Comparison of ENCODE assay signal across 19 cellular contexts in genomic region chrX:107619836-107620235, GRCh38. TPM values are rescaled to one million over a fixed set of nuclear protein-coding genes. Genes with fewer than 3 reads are reported as not detected.
A peak's percentile ranks its signal among the peaks of the same experiment; 100 is the strongest.
DNase-seq lines count a peak whose midpoint lies in the region; ATAC-seq, FAIRE-seq and TF ChIP-seq lines count a peak whose summit lies in the region.
"Had no signal": no experiment of that assay in that cellular context is flagged by ENCODE, and none has a peak within 500 bp of the region (broad histone marks: within the 10 kb centered on the region; RNA-seq: fewer than 3 reads in every experiment).

No MANE protein-coding gene starts in this region.

- ATAC-seq in IMR-90 (ENCODE audit: low read depth) (peak; percentile 83), left lung (peak; percentile 33)

- no peaks in the 10 kb centered on the region for H3K79me1 ChIP-seq in IMR-90 (ENCODE audit: low read depth in 1 of 2, low read length in 2 of 2)

- H2BK5ac ChIP-seq in IMR-90 (ENCODE audit: low read depth, low read length, poor library complexity, severe bottlenecking), result no peak overlapping the region

- H3K36me3 ChIP-seq in IMR-90 (ENCODE audit: control insufficient read depth, insufficient read depth, low read length) (no peaks in the 10 kb centered on the region), bronchial epithelial cell (ENCODE audit: control insufficient read depth, insufficient read depth, low read length) (no peaks in the 10 kb centered on the region), left lung (no peaks in the 10 kb centered on the region)

- peaks cover 2% of the 10 kb centered on the region; the same call in 1 of the 2 replicates for H3K9me3 ChIP-seq in IMR-90 (ENCODE audit: control insufficient read depth, insufficient read depth, low read length)
- H3K9me3 ChIP-seq in left lung, result no peaks in the 10 kb centered on the region

- no peaks in the 10 kb centered on the region for H3K4me1 ChIP-seq in IMR-90 (ENCODE audit: control insufficient read depth, insufficient read depth, low read length)
- H3K4me1 ChIP-seq in left lung, result no peaks in the 10 kb centered on the region

- no peak overlapping the region for H3K4ac ChIP-seq in IMR-90 (ENCODE audit: low read depth, low read length)

- H4K5ac ChIP-seq in IMR-90 (ENCODE audit: low read depth, low read length), result no peak overlapping the region

- 73% methylated on average over 3 of the region's 7 CpGs; no CpG with 5 or more reads in 1 of the 2 experiments for WGBS in IMR-90 (ENCODE audit: extremely low coverage in 2 of 2, insufficient read length in 1 of 2), 2 experiments

- no peak overlapping the region for H2AFZ ChIP-seq in IMR-90 (replicated peaks; ENCODE audit: low read length, poor library complexity)

- H3K27me3 ChIP-seq in IMR-90 (ENCODE audit: control insufficient read depth, insufficient read depth, low read length) (no peaks in the 10 kb centered on the region; the same call in 1 of the 2 replicates), bronchial epithelial cell (ENCODE audit: control insufficient read depth, insufficient read depth, low read length) (no peaks in the 10 kb centered on the region), left lung (no peaks in the 10 kb centered on the region)

- TF ChIP-seq RAD21 in IMR-90 (IDR thresholded peaks at IDR 0.05; ENCODE audit: low read length), result no peak

- no peak overlapping the region for H2BK20ac ChIP-seq in IMR-90 (ENCODE audit: low read depth, low read length)

- H4K8ac ChIP-seq in IMR-90 (ENCODE audit: low read depth in 2 of 2, low read length in 2 of 2), result no peak overlapping the region

- no peak overlapping the region for H3K56ac ChIP-seq in IMR-90 (ENCODE audit: extremely low read depth, insufficient read depth, low read length)

- no peak overlapping the region for H2AK9ac ChIP-seq in IMR-90 (replicated peaks; ENCODE audit: low read depth, low read length, poor library complexity)

- H3K27ac ChIP-seq in IMR-90 (ENCODE audit: insufficient read depth, low read length) (no peak overlapping the region), left lung (no peak overlapping the region)

- H3K4me2 ChIP-seq in IMR-90 (ENCODE audit: low read depth, low read length), result no peak overlapping the region

- H3K4me3 ChIP-seq in IMR-90 (ENCODE audit: insufficient read depth, low read depth, low read length) (no peak overlapping the region), bronchial epithelial cell (ENCODE audit: low read depth, low read length) (no peak overlapping the region), left lung (no peak overlapping the region)

- in situ Hi-C loops in IMR-90 (cut with MboI; ENCODE audit: low sequenced_read_pairs), result no loop called here

- no peak overlapping the region for H3K18ac ChIP-seq in IMR-90 (ENCODE audit: low read depth, low read length)

- no TSS peak for BruUV-seq in IMR-90 (replicated peaks; lab: Mats Ljungman, UMichigan)

- no peak overlapping the region for H2BK120ac ChIP-seq in IMR-90 (ENCODE audit: low read depth, low read length)

- DNase-seq in H4 (ENCODE audit: low spot score), result peak; percentile 30
- peak; percentile 49 for DNase-seq in IMR-90
- peak; percentile 13 for DNase-seq in bronchial epithelial cell (ENCODE audit: low read depth)
- no peak for DNase-seq in left lung
- no peak for DNase-seq in pons (ENCODE audit: low spot score)
- no peak for DNase-seq in DMS53 treated with DMSO at 0.1 percent for 48 hours (lab: John Stamatoyannopoulos, UW; ENCODE audit: unreplicated experiment)
- DNase-seq in activated CD4-positive, alpha-beta T cell treated with anti-CD3 and anti-CD28 coated beads for 1 hour, result no peak
- DNase-seq: AML-193, COR-L47, DMS153, EL, H7, KBM-7, MV-4-11, NCI-H1417, NCI-H187 treated with DMSO at 0.1 percent for 48 hours, NCI-H526 treated with DMSO at 0.1 percent for 48 hours, SHP77 treated with DMSO at 0.1 percent for 48 hours had no signal

- dilution Hi-C loops in IMR-90 (cut with HindIII; ENCODE audit: low sequenced_read_pairs, unreplicated experiment), result no loop called here

- H3K9ac ChIP-seq in IMR-90 (ENCODE audit: low read depth, low read length), result no peak overlapping the region

- no peak overlapping the region for H2BK15ac ChIP-seq in IMR-90 (ENCODE audit: low read depth, low read length)

- H3K23ac ChIP-seq in IMR-90 (ENCODE audit: low read depth, low read length), result no peak overlapping the region

- TF ChIP-seq POLR2A in IMR-90 (IDR thresholded peaks at IDR 0.05; ENCODE audit: low read depth, low read length), result no peak

- FAIRE-seq in bronchial epithelial cell (lab: Jason Lieb, UNC), result no peak
- FAIRE-seq: HTR-8/SVneo had no signal

- no peaks in the 10 kb centered on the region for H4K20me1 ChIP-seq in IMR-90 (ENCODE audit: insufficient read depth, low read length)

- TF ChIP-seq CTCF in IMR-90 (conservative IDR thresholded peaks at IDR 0.05; ENCODE audit: low read depth, low read length) (no peak), bronchial epithelial cell (IDR thresholded peaks at IDR 0.05; ENCODE audit: insufficient read depth, low read length, severe bottlenecking) (no peak), left lung (IDR thresholded peaks at IDR 0.05) (no peak)

- POLR2A ChIA-PET in IMR-90 (lab: Charles Lee; ENCODE audit: unreplicated experiment), result no interaction called here

- no peak overlapping the region for H4K91ac ChIP-seq in IMR-90 (ENCODE audit: insufficient read depth, low read depth, low read length)

- no peak overlapping the region for H3K14ac ChIP-seq in IMR-90 (replicated peaks; ENCODE audit: low read depth, low read length)

- H2AK5ac ChIP-seq in IMR-90 (ENCODE audit: low read depth, low read length), result no peak overlapping the region

- CTCF ChIA-PET in IMR-90 (lab: Yijun Ruan, JAX), result no interaction called here

- intact Hi-C loops in IMR-90 (cut with micrococcal nuclease), result loop anchor here (10.0 kb wide), 2 partner anchors 625 to 725 kb away; no protein-coding TSS in a partner anchor
- intact Hi-C loops in left lung (cut with DNase I), result no loop called here

- no peaks in the 10 kb centered on the region for H3K9me1 ChIP-seq in IMR-90 (ENCODE audit: insufficient read depth, low read length)

TF ChIP-seq in IMR-90, 13 proteins besides CTCF, POLR2A, EP300 and RAD21:
- TF ChIP-seq FOS (IDR thresholded peaks at IDR 0.05; ENCODE audit: low read depth, low read length) (no peak), RCOR1 (IDR thresholded peaks at IDR 0.05; ENCODE audit: insufficient replicate concordance, low read length) (no peak), MAZ (IDR thresholded peaks at IDR 0.05; ENCODE audit: borderline replicate concordance, low read depth, low read length) (no peak), NFE2L2 (IDR thresholded peaks at IDR 0.05; ENCODE audit: low read depth, low read length) (no peak), CEBPB (IDR thresholded peaks at IDR 0.05; ENCODE audit: low read depth, low read length) (peak; percentile 89)

RNA-seq across cellular contexts. Expression of gene PRPS1, which starts 8.5 kb away (rescaled TPM):
- total RNA-seq in H4 (2014; rRNA removed; shearing (Covaris generic)), result 81.3 and 100 TPM in 2 replicates
- 137 and 162 TPM in 2 replicates for total RNA-seq in IMR-90 (2012; rRNA removed)
- 113 and 118 TPM in 2 replicates for polyA plus RNA-seq in IMR-90 (2012; rRNA removed)
- polyA plus RNA-seq in IMR-90 (2012; cell fraction: cytosol; rRNA removed), result 38.7 and 103 TPM in 2 replicates
- polyA plus RNA-seq in IMR-90 (2012; cell fraction: nucleus; rRNA removed; ENCODE audit: low replicate concordance), result 19.0 and 61.9 TPM in 2 replicates
- total RNA-seq in bronchial epithelial cell, result 11.8 and 15.0 TPM in 2 replicates
- 10 to 100 TPM; 29.4 to 36.2 TPM for total RNA-seq in left lung

Comparison
In these comparisons a context has a peak if more than half of its experiments do, and no peak if none do; other contexts are left out.
1. DNase-seq: peak in H4 (single experiment), IMR-90 (single experiment) and bronchial epithelial cell (single experiment); none in left lung (0 of 2), pons (single experiment), DMS53 treated with DMSO at 0.1 percent for 48 hours (single experiment) and activated CD4-positive, alpha-beta T cell treated with anti-CD3 and anti-CD28 coated beads for 1 hour (single experiment).